In the genomic region with DNA sequence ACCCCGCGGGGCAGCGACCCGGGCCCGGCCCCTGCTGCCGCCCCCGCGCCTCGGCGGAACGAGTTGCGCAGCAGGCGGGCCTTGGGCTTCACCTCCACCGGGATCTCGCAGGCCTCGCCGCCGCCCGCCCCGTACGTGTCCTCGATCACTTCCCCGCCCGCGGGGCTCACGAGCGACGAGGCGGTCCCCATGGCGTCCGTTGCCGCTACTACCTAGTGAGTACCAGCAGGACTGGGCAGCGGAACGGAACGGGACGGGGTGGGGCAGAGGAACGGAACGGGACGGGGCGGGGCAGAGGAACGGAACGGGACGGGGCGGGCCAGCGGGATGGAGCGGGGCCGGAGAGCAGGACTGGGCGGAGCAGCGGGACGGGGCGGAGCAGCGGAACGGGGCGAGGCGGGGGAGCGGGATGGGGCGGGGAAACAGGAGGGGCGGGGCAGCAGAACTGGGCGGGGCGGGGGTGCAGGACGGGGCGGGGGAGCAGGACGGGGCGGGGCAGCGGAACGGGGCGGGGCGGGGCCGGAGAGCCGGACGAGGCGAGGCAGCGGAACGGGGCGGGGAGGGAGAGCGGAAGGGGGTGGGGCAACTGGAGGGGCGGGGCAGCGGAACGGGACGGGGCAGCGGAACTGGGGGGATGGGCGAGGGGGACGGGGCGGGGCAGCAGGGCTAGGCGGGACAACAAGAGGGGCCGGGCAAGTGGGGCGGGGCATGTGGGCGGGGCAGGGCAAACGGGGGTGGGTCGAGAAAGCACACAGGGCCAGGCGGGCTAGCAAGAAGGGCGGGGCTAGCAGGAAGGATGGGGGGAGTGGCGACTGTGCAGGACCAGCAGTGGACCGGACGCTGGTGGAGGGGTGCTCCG, we compare ENCODE assay signal across 1 cellular context.
TF ChIP-seq lines count a peak whose summit lies in the region.

A gene with protein sequence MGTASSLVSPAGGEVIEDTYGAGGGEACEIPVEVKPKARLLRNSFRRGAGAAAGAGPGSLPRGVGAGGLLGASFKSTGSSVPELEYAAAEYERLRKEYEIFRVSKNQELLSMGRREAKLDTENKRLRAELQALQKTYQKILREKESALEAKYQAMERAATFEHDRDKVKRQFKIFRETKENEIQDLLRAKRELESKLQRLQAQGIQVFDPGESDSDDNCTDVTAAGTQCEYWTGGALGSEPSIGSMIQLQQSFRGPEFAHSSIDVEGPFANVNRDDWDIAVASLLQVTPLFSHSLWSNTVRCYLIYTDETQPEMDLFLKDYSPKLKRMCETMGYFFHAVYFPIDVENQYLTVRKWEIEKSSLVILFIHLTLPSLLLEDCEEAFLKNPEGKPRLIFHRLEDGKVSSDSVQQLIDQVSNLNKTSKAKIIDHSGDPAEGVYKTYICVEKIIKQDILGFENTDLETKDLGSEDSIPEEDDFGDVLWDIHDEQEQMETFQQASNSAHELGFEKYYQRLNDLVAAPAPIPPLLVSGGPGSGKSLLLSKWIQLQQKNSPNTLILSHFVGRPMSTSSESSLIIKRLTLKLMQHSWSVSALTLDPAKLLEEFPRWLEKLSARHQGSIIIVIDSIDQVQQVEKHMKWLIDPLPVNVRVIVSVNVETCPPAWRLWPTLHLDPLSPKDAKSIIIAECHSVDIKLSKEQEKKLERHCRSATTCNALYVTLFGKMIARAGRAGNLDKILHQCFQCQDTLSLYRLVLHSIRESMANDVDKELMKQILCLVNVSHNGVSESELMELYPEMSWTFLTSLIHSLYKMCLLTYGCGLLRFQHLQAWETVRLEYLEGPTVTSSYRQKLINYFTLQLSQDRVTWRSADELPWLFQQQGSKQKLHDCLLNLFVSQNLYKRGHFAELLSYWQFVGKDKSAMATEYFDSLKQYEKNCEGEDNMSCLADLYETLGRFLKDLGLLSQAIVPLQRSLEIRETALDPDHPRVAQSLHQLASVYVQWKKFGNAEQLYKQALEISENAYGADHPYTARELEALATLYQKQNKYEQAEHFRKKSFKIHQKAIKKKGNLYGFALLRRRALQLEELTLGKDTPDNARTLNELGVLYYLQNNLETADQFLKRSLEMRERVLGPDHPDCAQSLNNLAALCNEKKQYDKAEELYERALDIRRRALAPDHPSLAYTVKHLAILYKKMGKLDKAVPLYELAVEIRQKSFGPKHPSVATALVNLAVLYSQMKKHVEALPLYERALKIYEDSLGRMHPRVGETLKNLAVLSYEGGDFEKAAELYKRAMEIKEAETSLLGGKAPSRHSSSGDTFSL (N-terminal part only) (minus strand): TSS at position 245 of the 859 bp plus-strand sequence. CDS start 54 bp downstream, at position 191.

TF ChIP-seq in A549, 52 proteins besides CTCF, POLR2A, EP300 and RAD21 (continued from another document):
- TF ChIP-seq, protein P1, sequence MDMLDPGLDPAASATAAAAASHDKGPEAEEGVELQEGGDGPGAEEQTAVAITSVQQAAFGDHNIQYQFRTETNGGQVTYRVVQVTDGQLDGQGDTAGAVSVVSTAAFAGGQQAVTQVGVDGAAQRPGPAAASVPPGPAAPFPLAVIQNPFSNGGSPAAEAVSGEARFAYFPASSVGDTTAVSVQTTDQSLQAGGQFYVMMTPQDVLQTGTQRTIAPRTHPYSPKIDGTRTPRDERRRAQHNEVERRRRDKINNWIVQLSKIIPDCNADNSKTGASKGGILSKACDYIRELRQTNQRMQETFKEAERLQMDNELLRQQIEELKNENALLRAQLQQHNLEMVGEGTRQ (IDR thresholded peaks at IDR 0.05): no peak
- TF ChIP-seq SMC3 (IDR thresholded peaks at IDR 0.05) (no peak), ZFP36 (IDR thresholded peaks at IDR 0.05; ENCODE audit: borderline replicate concordance, partially characterized antibody) (no peak)
- TF ChIP-seq, protein P2, sequence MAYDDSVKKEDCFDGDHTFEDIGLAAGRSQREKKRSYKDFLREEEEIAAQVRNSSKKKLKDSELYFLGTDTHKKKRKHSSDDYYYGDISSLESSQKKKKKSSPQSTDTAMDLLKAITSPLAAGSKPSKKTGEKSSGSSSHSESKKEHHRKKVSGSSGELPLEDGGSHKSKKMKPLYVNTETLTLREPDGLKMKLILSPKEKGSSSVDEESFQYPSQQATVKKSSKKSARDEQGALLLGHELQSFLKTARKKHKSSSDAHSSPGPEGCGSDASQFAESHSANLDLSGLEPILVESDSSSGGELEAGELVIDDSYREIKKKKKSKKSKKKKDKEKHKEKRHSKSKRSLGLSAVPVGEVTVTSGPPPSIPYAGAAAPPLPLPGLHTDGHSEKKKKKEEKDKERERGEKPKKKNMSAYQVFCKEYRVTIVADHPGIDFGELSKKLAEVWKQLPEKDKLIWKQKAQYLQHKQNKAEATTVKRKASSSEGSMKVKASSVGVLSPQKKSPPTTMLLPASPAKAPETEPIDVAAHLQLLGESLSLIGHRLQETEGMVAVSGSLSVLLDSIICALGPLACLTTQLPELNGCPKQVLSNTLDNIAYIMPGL (CRISPR knock-in tag; IDR thresholded peaks at IDR 0.05; ENCODE audit: borderline replicate concordance): 0 out of 2 replicates have a peak, but pooled peaks have one; percentile 11
